Comparison of ENCODE assay signal across 1 cellular context in the genomic region with DNA sequence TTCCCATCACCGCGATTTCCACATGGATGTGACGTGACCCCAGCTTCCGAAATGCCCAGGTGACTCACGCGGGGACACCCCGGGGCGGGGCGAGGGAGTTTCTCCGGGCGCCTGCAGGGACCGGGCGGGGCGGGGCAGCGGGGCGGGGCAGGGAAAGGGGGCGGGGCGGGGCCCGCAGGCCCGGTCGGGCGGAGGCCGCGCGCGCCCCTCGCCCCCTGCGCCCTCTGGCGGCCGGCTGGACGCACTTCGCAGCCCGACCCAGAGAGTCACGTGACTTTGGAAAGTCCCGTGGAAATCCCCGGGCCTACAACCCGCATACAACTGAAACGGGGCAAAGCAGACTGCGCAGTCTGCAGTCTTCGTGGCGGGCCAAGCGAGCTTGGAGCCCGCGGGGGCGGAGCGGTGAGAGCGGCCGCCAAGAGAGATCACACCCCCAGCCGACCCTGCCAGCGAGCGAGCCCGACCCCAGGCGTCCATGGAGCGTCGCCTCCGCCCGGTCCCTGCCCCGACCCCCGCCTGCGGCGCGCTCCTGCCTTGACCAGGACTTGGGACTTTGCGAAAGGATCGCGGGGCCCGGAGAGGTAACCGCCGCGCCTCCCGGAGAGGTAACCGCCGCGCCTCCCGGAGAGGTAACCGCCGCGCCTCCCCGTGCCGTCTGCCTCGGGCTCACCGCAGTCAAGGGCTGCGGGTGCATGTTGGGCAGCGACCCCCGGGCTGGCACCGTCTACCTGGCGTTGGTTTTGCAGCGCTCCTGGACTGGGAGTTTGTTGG.
TF ChIP-seq lines count a peak whose summit lies in the region.

A gene (plus strand): TSS at position 346 of the 771 bp plus-strand sequence. CDS start 3,969 bp downstream, outside the sequence.

TF ChIP-seq in HepG2, 621 proteins besides CTCF, POLR2A, EP300 and RAD21 (continued from another document and continues in another):
- TF ChIP-seq IKZF1 (IDR thresholded peaks at IDR 0.05) (no peak), SRY (CRISPR knock-in tag; IDR thresholded peaks at IDR 0.05) (peak; percentile 98), ZNF878 (CRISPR knock-in tag; IDR thresholded peaks at IDR 0.05) (peak; percentile 73; the same call in 1 of the 2 replicates), KDM2A (CRISPR knock-in tag; IDR thresholded peaks at IDR 0.05; ENCODE audit: borderline replicate concordance, low read depth) (peak; percentile 96), ZNF703 (CRISPR knock-in tag; IDR thresholded peaks at IDR 0.05; ENCODE audit: borderline replicate concordance) (peak; percentile 94; the same call in 1 of the 2 replicates), KLF15 (CRISPR knock-in tag; IDR thresholded peaks at IDR 0.05; ENCODE audit: borderline replicate concordance) (no peak; the same call in none of the 2 replicates), ZNF501 (CRISPR knock-in tag; IDR thresholded peaks at IDR 0.05) (peak; percentile 93; the same call in 1 of the 2 replicates), KLF6 (CRISPR knock-in tag; IDR thresholded peaks at IDR 0.05) (peak; percentile 61), PAX8 (CRISPR knock-in tag; IDR thresholded peaks at IDR 0.05; ENCODE audit: borderline replicate concordance) (no peak), FIP1L1 (IDR thresholded peaks at IDR 0.05; ENCODE audit: borderline replicate concordance, insufficient read depth, low read depth, low read length) (no peak), NR2F2 (IDR thresholded peaks at IDR 0.05; ENCODE audit: borderline replicate concordance, low read depth) (0 out of 2 replicates have a peak, but pooled peaks have one; percentile 48), RBFOX2 (IDR thresholded peaks at IDR 0.05; ENCODE audit: low read depth, low read length) (peak; percentile 99), FOXA3 (CRISPR knock-in tag; IDR thresholded peaks at IDR 0.05) (peak; percentile 69), RNF2 (conservative IDR thresholded peaks at IDR 0.05; ENCODE audit: low read depth) (peak; percentile 50; the same call in 1 of the 2 replicates), ZNF850 (CRISPR knock-in tag; conservative IDR thresholded peaks at IDR 0.05) (no peak), MAZ (IDR thresholded peaks at IDR 0.05; ENCODE audit: borderline replicate concordance, low read depth, low read length) (peak; percentile 65; the same call in 1 of the 2 replicates), MAZ (CRISPR knock-in tag; IDR thresholded peaks at IDR 0.05; ENCODE audit: low read depth) (peak; percentile 83), YEATS4 (CRISPR knock-in tag; IDR thresholded peaks at IDR 0.05; ENCODE audit: borderline replicate concordance) (peak; percentile 87), THAP11 (CRISPR knock-in tag; IDR thresholded peaks at IDR 0.05) (peak; percentile 79), ZNF160 (CRISPR knock-in tag; IDR thresholded peaks at IDR 0.05) (peak; percentile 93), SMAD9 (CRISPR knock-in tag; IDR thresholded peaks at IDR 0.05) (no peak), ZNF766 (CRISPR knock-in tag; IDR thresholded peaks at IDR 0.05; ENCODE audit: borderline replicate concordance) (peak; percentile 30; the same call in 1 of the 2 replicates)
- TF ChIP-seq, protein P1, sequence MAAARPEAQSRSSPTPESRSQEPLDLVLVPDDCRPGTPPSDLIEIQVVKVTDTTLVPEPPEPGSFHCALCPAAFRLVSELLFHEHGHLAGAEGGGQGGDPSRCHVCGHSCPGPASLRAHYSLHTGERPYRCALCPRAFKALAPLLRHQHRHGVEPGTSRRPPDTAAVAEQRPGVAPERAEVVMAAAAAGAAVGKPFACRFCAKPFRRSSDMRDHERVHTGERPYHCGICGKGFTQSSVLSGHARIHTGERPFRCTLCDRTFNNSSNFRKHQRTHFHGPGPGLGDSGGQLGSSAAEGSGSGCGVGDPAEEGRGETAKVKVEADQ (CRISPR knock-in tag; IDR thresholded peaks at IDR 0.05; ENCODE audit: borderline replicate concordance) = peak; percentile 56; the same call in 1 of the 2 replicates
- TF ChIP-seq, protein P2, sequence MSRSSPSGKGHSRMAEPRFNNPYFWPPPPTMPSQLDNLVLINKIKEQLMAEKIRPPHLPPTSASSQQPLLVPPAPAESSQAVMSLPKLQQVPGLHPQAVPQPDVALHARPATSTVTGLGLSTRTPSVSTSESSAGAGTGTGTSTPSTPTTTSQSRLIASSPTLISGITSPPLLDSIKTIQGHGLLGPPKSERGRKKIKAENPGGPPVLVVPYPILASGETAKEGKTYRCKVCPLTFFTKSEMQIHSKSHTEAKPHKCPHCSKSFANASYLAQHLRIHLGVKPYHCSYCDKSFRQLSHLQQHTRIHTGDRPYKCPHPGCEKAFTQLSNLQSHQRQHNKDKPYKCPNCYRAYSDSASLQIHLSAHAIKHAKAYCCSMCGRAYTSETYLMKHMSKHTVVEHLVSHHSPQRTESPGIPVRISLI (CRISPR knock-in tag; IDR thresholded peaks at IDR 0.05; ENCODE audit: borderline replicate concordance) = no peak
- TF ChIP-seq, protein P3, sequence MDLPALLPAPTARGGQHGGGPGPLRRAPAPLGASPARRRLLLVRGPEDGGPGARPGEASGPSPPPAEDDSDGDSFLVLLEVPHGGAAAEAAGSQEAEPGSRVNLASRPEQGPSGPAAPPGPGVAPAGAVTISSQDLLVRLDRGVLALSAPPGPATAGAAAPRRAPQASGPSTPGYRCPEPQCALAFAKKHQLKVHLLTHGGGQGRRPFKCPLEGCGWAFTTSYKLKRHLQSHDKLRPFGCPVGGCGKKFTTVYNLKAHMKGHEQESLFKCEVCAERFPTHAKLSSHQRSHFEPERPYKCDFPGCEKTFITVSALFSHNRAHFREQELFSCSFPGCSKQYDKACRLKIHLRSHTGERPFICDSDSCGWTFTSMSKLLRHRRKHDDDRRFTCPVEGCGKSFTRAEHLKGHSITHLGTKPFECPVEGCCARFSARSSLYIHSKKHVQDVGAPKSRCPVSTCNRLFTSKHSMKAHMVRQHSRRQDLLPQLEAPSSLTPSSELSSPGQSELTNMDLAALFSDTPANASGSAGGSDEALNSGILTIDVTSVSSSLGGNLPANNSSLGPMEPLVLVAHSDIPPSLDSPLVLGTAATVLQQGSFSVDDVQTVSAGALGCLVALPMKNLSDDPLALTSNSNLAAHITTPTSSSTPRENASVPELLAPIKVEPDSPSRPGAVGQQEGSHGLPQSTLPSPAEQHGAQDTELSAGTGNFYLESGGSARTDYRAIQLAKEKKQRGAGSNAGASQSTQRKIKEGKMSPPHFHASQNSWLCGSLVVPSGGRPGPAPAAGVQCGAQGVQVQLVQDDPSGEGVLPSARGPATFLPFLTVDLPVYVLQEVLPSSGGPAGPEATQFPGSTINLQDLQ (CRISPR knock-in tag; IDR thresholded peaks at IDR 0.05) = 0 out of 2 replicates have a peak, but pooled peaks have one; percentile 47
- TF ChIP-seq, protein P4, sequence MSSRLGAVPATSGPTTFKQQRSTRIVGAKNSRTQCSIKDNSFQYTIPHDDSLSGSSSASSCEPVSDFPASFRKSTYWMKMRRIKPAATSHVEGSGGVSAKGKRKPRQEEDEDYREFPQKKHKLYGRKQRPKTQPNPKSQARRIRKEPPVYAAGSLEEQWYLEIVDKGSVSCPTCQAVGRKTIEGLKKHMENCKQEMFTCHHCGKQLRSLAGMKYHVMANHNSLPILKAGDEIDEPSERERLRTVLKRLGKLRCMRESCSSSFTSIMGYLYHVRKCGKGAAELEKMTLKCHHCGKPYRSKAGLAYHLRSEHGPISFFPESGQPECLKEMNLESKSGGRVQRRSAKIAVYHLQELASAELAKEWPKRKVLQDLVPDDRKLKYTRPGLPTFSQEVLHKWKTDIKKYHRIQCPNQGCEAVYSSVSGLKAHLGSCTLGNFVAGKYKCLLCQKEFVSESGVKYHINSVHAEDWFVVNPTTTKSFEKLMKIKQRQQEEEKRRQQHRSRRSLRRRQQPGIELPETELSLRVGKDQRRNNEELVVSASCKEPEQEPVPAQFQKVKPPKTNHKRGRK (CRISPR knock-in tag; IDR thresholded peaks at IDR 0.05) = peak; percentile 32; the same call in 1 of the 2 replicates
- TF ChIP-seq, protein P5, sequence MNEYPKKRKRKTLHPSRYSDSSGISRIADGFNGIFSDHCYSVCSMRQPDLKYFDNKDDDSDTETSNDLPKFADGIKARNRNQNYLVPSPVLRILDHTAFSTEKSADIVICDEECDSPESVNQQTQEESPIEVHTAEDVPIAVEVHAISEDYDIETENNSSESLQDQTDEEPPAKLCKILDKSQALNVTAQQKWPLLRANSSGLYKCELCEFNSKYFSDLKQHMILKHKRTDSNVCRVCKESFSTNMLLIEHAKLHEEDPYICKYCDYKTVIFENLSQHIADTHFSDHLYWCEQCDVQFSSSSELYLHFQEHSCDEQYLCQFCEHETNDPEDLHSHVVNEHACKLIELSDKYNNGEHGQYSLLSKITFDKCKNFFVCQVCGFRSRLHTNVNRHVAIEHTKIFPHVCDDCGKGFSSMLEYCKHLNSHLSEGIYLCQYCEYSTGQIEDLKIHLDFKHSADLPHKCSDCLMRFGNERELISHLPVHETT (CRISPR knock-in tag; conservative IDR thresholded peaks at IDR 0.05) = peak; percentile 50
- TF ChIP-seq, protein P6, sequence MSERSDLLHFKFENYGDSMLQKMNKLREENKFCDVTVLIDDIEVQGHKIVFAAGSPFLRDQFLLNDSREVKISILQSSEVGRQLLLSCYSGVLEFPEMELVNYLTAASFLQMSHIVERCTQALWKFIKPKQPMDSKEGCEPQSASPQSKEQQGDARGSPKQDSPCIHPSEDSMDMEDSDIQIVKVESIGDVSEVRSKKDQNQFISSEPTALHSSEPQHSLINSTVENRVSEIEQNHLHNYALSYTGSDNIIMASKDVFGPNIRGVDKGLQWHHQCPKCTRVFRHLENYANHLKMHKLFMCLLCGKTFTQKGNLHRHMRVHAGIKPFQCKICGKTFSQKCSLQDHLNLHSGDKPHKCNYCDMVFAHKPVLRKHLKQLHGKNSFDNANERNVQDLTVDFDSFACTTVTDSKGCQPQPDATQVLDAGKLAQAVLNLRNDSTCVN (CRISPR knock-in tag; IDR thresholded peaks at IDR 0.05; ENCODE audit: borderline replicate concordance) = no peak
- TF ChIP-seq, protein P7, sequence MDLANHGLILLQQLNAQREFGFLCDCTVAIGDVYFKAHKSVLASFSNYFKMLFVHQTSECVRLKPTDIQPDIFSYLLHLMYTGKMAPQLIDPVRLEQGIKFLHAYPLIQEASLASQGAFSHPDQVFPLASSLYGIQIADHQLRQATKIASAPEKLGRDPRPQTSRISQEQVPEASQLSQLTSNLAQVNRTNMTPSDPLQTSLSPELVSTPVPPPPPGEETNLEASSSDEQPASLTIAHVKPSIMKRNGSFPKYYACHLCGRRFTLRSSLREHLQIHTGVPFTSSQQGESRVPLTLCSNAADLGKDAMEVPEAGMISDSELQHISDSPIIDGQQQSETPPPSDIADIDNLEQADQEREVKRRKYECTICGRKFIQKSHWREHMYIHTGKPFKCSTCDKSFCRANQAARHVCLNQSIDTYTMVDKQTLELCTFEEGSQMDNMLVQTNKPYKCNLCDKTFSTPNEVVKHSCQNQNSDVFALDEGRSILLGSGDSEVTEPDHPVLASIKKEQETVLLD (CRISPR knock-in tag; IDR thresholded peaks at IDR 0.05; ENCODE audit: low read depth) = 0 out of 2 replicates have a peak, but pooled peaks have one; percentile 7
- TF ChIP-seq, protein P8, sequence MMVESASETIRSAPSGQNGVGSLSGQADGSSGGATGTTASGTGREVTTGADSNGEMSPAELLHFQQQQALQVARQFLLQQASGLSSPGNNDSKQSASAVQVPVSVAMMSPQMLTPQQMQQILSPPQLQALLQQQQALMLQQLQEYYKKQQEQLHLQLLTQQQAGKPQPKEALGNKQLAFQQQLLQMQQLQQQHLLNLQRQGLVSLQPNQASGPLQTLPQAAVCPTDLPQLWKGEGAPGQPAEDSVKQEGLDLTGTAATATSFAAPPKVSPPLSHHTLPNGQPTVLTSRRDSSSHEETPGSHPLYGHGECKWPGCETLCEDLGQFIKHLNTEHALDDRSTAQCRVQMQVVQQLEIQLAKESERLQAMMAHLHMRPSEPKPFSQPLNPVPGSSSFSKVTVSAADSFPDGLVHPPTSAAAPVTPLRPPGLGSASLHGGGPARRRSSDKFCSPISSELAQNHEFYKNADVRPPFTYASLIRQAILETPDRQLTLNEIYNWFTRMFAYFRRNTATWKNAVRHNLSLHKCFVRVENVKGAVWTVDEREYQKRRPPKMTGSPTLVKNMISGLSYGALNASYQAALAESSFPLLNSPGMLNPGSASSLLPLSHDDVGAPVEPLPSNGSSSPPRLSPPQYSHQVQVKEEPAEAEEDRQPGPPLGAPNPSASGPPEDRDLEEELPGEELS (CRISPR knock-in tag; IDR thresholded peaks at IDR 0.05) = peak; percentile 46; the same call in 1 of the 2 replicates
- TF ChIP-seq, protein P9, sequence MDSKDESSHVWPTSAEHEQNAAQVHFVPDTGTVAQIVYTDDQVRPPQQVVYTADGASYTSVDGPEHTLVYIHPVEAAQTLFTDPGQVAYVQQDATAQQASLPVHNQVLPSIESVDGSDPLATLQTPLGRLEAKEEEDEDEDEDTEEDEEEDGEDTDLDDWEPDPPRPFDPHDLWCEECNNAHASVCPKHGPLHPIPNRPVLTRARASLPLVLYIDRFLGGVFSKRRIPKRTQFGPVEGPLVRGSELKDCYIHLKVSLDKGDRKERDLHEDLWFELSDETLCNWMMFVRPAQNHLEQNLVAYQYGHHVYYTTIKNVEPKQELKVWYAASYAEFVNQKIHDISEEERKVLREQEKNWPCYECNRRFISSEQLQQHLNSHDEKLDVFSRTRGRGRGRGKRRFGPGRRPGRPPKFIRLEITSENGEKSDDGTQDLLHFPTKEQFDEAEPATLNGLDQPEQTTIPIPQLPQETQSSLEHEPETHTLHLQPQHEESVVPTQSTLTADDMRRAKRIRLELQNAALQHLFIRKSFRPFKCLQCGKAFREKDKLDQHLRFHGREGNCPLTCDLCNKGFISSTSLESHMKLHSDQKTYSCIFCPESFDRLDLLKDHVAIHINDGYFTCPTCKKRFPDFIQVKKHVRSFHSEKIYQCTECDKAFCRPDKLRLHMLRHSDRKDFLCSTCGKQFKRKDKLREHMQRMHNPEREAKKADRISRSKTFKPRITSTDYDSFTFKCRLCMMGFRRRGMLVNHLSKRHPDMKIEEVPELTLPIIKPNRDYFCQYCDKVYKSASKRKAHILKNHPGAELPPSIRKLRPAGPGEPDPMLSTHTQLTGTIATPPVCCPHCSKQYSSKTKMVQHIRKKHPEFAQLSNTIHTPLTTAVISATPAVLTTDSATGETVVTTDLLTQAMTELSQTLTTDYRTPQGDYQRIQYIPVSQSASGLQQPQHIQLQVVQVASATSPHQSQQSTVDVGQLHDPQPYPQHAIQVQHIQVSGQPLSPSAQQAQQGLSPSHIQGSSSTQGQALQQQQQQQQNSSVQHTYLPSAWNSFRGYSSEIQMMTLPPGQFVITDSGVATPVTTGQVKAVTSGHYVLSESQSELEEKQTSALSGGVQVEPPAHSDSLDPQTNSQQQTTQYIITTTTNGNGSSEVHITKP (CRISPR knock-in tag; IDR thresholded peaks at IDR 0.05; ENCODE audit: low read depth) = 0 out of 2 replicates have a peak, but pooled peaks have one; percentile 67
- TF ChIP-seq, protein P10, sequence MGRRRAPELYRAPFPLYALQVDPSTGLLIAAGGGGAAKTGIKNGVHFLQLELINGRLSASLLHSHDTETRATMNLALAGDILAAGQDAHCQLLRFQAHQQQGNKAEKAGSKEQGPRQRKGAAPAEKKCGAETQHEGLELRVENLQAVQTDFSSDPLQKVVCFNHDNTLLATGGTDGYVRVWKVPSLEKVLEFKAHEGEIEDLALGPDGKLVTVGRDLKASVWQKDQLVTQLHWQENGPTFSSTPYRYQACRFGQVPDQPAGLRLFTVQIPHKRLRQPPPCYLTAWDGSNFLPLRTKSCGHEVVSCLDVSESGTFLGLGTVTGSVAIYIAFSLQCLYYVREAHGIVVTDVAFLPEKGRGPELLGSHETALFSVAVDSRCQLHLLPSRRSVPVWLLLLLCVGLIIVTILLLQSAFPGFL (CRISPR knock-in tag; IDR thresholded peaks at IDR 0.05) = no peak; the same call in 1 of the 2 replicates
- TF ChIP-seq, protein P11, sequence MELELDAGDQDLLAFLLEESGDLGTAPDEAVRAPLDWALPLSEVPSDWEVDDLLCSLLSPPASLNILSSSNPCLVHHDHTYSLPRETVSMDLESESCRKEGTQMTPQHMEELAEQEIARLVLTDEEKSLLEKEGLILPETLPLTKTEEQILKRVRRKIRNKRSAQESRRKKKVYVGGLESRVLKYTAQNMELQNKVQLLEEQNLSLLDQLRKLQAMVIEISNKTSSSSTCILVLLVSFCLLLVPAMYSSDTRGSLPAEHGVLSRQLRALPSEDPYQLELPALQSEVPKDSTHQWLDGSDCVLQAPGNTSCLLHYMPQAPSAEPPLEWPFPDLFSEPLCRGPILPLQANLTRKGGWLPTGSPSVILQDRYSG (CRISPR knock-in tag; IDR thresholded peaks at IDR 0.05) = 0 out of 2 replicates have a peak, but pooled peaks have one; percentile 22
